ENCODE assay signal across 8 cellular contexts in genomic region chr19:16386619-16387240, GRCh38.
A peak's percentile ranks its signal among the peaks of the same experiment; 100 is the strongest.
DNase-seq lines count a peak whose midpoint lies in the region; ATAC-seq and TF ChIP-seq lines count a peak whose summit lies in the region.

No MANE protein-coding gene starts in this region.

- peaks cover 32% of the 10 kb centered on the region for H3K4me1 Mint-ChIP-seq in activated T-cell treated with anti-CD3 and anti-CD28 coated beads, Interleukin-2, amount 50 U/mL, for 24 hours (ENCODE audit: low read depth)
- H3K4me1 Mint-ChIP-seq in endothelial cell (ENCODE audit: unreplicated experiment), result no peaks in the 10 kb centered on the region

- TF ChIP-seq CTCF in endothelial cell (IDR thresholded peaks at IDR 0.05; ENCODE audit: unreplicated experiment), result peak; percentile 61

- H3K27me3 Mint-ChIP-seq in activated T-cell treated with anti-CD3 and anti-CD28 coated beads, Interleukin-2, amount 50 U/mL, for 24 hours, result no peaks in the 10 kb centered on the region
- peaks cover 5% of the 10 kb centered on the region for H3K27me3 Mint-ChIP-seq in endothelial cell (ENCODE audit: unreplicated experiment)

- DNase-seq in activated T-cell treated with anti-CD3 and anti-CD28 coated beads for 1 hour (ENCODE audit: low read depth) (peak; percentile 44), NCI-H2196 (lab: John Stamatoyannopoulos, UW; ENCODE audit: unreplicated experiment) (peak; percentile 38), endothelial cell (ENCODE audit: low spot score) (peak; percentile 58), middle frontal gyrus (ENCODE audit: extremely low spot score, low spot score) (peak; percentile 33)
- no peak for DNase-seq in activated T-cell treated with anti-CD3 and anti-CD28 coated beads, Interleukin-2, amount 50 U/mL, for 24 hours
- peak; percentile 61 for DNase-seq in activated CD4-positive, alpha-beta T cell treated with anti-CD3 and anti-CD28 coated beads for 48 hours

- H3K36me3 Mint-ChIP-seq in activated T-cell treated with anti-CD3 and anti-CD28 coated beads, Interleukin-2, amount 50 U/mL, for 24 hours (ENCODE audit: low read depth), result peaks cover 84% of the 10 kb centered on the region
- peaks cover 43% of the 10 kb centered on the region for H3K36me3 Mint-ChIP-seq in endothelial cell (ENCODE audit: low read depth, unreplicated experiment)

- H3K4me3 Mint-ChIP-seq in activated T-cell treated with anti-CD3 and anti-CD28 coated beads, Interleukin-2, amount 50 U/mL, for 24 hours, result no peak overlapping the region
- H3K4me3 Mint-ChIP-seq in endothelial cell (ENCODE audit: unreplicated experiment), result no peak overlapping the region

- H3K9me3 Mint-ChIP-seq in activated T-cell treated with anti-CD3 and anti-CD28 coated beads, Interleukin-2, amount 50 U/mL, for 24 hours, result peaks cover 5% of the 10 kb centered on the region
- H3K9me3 Mint-ChIP-seq in endothelial cell (ENCODE audit: unreplicated experiment), result no peaks in the 10 kb centered on the region

- ATAC-seq in GM19023 (IDR thresholded peaks at IDR 0.05; ENCODE audit: unreplicated experiment) (no peak), HG03159 (IDR thresholded peaks at IDR 0.05; ENCODE audit: unreplicated experiment) (no peak)

- no peak overlapping the region for H3K27ac Mint-ChIP-seq in activated T-cell treated with anti-CD3 and anti-CD28 coated beads, Interleukin-2, amount 50 U/mL, for 24 hours
- peak overlapping the region; percentile 71 for H3K27ac Mint-ChIP-seq in endothelial cell (ENCODE audit: unreplicated experiment)
